Comparison of ENCODE assay signal across 8 cellular contexts in genomic region chr3:69385723-69386483, GRCh38. TPM values are rescaled to one million over a fixed set of nuclear protein-coding genes. Genes with fewer than 3 reads are reported as not detected.
DNase-seq lines count a peak whose midpoint lies in the region; ATAC-seq and TF ChIP-seq lines count a peak whose summit lies in the region.

TSS of gene FRMD4B (minus strand) at chr3:69386088. CDS start at chr3:69385989, 99 bp downstream.

- peak within 1 kb of the TSS; percentile 43 for H3K4me3 ChIP-seq in SJCRH30
- H3K4me3 ChIP-seq in retinal pigment epithelial cell (ENCODE audit: low read length), result peak within 1 kb of the TSS; percentile 47

- no peaks in the 10 kb centered on the region for H3K27me3 ChIP-seq in SJCRH30

- no peaks in the 10 kb centered on the region for H3K4me1 ChIP-seq in SJCRH30

- peak; percentile 27 for DNase-seq in A172 (ENCODE audit: low spot score)
- DNase-seq in SJCRH30, result peak in 1 of 2 experiments; percentile 16
- DNase-seq in cerebellar cortex (ENCODE audit: low spot score), result peak; percentile 7
- DNase-seq in iPS-NIHi7 (ENCODE audit: extremely low spot score), result peak; percentile 55
- DNase-seq in retinal pigment epithelial cell (ENCODE audit: low read depth), result peak; percentile 39
- DNase-seq in RKO (ENCODE audit: low spot score), result no peak
- no peak for DNase-seq in NCI-H128 (lab: John Stamatoyannopoulos, UW; ENCODE audit: unreplicated experiment)

- no peaks in the 10 kb centered on the region for H3K36me3 ChIP-seq in SJCRH30

- H3K9me3 ChIP-seq in SJCRH30 (replicated peaks), result no peaks in the 10 kb centered on the region

- H3K27ac ChIP-seq in SJCRH30, result no peak within 1 kb of the TSS

- TF ChIP-seq CTCF in retinal pigment epithelial cell (conservative IDR thresholded peaks at IDR 0.05; ENCODE audit: low read depth, low read length), result peak; percentile 50

- peak; percentile 70 for ATAC-seq in GM18498 (IDR thresholded peaks at IDR 0.05; ENCODE audit: unreplicated experiment)

RNA-seq across cellular contexts. Expression of gene FRMD4B, which starts in this region (rescaled TPM):
- 1.2 and 1.6 TPM in 2 replicates for total RNA-seq in A172 (2014; rRNA removed; shearing (Covaris generic))
- 3.8 and 4.4 TPM in 2 replicates for total RNA-seq in SJCRH30 (2014; rRNA removed; shearing (Covaris generic))

Comparison
In these comparisons a context has a peak if more than half of its experiments do, and no peak if none do; other contexts are left out.
1. DNase-seq: peak in A172 (single experiment), cerebellar cortex (single experiment), iPS-NIHi7 (single experiment) and retinal pigment epithelial cell (single experiment); none in RKO (single experiment) and NCI-H128 (single experiment).